Comparison of ENCODE assay signal across 22 cellular contexts in the genomic region with DNA sequence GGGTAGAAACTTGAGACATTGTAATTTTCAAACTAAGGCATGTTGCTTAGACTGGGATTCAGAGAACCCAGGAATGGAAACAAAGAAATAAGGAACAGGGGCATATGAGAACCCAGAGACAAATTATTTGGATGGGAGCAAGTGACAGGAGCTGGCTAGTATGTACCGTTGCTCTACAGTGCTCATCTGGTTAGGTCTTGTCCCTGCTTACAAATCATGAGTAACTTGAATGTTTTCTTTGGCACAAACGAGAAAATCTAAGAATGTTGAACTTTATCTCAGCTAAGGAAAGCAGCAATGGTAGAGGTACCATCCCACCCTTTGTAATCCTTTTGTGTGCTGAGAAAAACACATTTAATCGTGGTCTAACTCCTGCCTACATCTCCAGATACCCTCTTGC.
DNase-seq lines count a peak whose midpoint lies in the region; FAIRE-seq and TF ChIP-seq lines count a peak whose summit lies in the region.
"Had no signal": no experiment of that assay in that cellular context is flagged by ENCODE, and none has a peak within 500 bp of the region (broad histone marks: within the 10 kb centered on the region; RNA-seq: fewer than 3 reads in every experiment).

No MANE protein-coding gene starts in this region.

- no peak overlapping the region for H2AFZ ChIP-seq in mammary epithelial cell (ENCODE audit: low read depth, low read length)

- in situ Hi-C loops in mammary epithelial cell (cut with MboI; ENCODE audit: low sequenced_read_pairs in 2 of 2): no loop called here

- TF ChIP-seq CTCF in mammary epithelial cell (conservative IDR thresholded peaks at IDR 0.05 in 1 of 2, IDR thresholded peaks at IDR 0.05 in 1 of 2; ENCODE audit: extremely low read depth in 1 of 2, insufficient read depth in 1 of 2, low read depth in 1 of 2, low read length in 2 of 2) (no peak), foreskin fibroblast (IDR thresholded peaks at IDR 0.05; ENCODE audit: low read depth, low read length) (no peak), endodermal cell (conservative IDR thresholded peaks at IDR 0.05) (no peak)

- H3K27ac ChIP-seq in mammary epithelial cell (ENCODE audit: insufficient read depth, low read depth, low read length) (no peak overlapping the region), endodermal cell (ENCODE audit: low read depth, low read length) (no peak overlapping the region)
- H3K27ac ChIP-seq: psoas muscle, SJSA1, thyroid gland had no signal

- no peaks in the 10 kb centered on the region for H3K27me3 ChIP-seq in mammary epithelial cell (ENCODE audit: insufficient read depth, low read length)
- no peaks in the 10 kb centered on the region for H3K27me3 ChIP-seq in endodermal cell (ENCODE audit: control insufficient read depth, insufficient read depth, low read length, poor library complexity, severe bottlenecking)
- H3K27me3 ChIP-seq: SJSA1, thyroid gland had no signal

- H4K20me1 ChIP-seq in mammary epithelial cell (ENCODE audit: insufficient read depth, low read length): no peaks in the 10 kb centered on the region

- no peaks in the 10 kb centered on the region for H3K9me3 Mint-ChIP-seq in endodermal cell
- H3K9me3 Mint-ChIP-seq: activated CD8-positive, alpha-beta T cell treated with anti-CD3 and anti-CD28 coated beads for 36 hours; activated T-helper 17 cell treated with anti-CD3 and anti-CD28 coated beads, Interleukin-2, amount 50 U/mL, for 72 hours had no signal

- H3K9ac ChIP-seq in mammary epithelial cell (ENCODE audit: insufficient read depth, low read length) (no peak overlapping the region), endodermal cell (ENCODE audit: extremely low read depth, low read length, poor library complexity, severe bottlenecking) (no peak overlapping the region)

- H3K4me1 ChIP-seq in mammary epithelial cell (ENCODE audit: insufficient read depth, low read length) (peaks cover 20% of the 10 kb centered on the region), endodermal cell (ENCODE audit: control insufficient read depth, insufficient read depth, low read length) (no peaks in the 10 kb centered on the region)
- H3K4me1 ChIP-seq: psoas muscle, SJSA1, thyroid gland had no signal

- 25% methylated on average over 3 of the region's 3 CpGs for WGBS in mammary epithelial cell (ENCODE audit: low coverage, missing lambda C conversion rate)
- 86 to 100% methylated on average over 2 to 3 of the region's 3 CpGs for WGBS in endodermal cell (ENCODE audit: insufficient coverage in 1 of 2, insufficient read length in 1 of 2), 2 experiments

- intact Hi-C loops in mammary epithelial cell (cut with micrococcal nuclease): no loop called here

- DNase-seq in A172 (ENCODE audit: low spot score) (peak; percentile 27), LHCN-M2 (ENCODE audit: low read depth) (peak; percentile 37), mammary epithelial cell (peak; percentile 57), foreskin fibroblast (peak; percentile 9 to 52), NCI-H2107 (lab: John Stamatoyannopoulos, UW) (no peak), AML-193 (lab: John Stamatoyannopoulos, UW) (no peak), urothelium cell line (ENCODE audit: low spot score) (no peak), endodermal cell (no peak)
- DNase-seq: 8988T; activated CD8-positive, alpha-beta T cell treated with anti-CD3 and anti-CD28 coated beads for 36 hours; activated naive CD4-positive, alpha-beta T cell treated with anti-CD3 and anti-CD28 coated beads, Interleukin-2, amount 50 U/mL, for 16 hours; CD4-positive, CD25-positive, alpha-beta regulatory T cell; foreskin melanocyte; GOT3; NCI-H1105 treated with DMSO at 0.1 percent for 48 hours; NCI-H1930; NCI-H69; psoas muscle; stimulated activated naive CD8-positive, alpha-beta T cell treated with anti-CD3 and anti-CD28 coated beads, Interleukin-15, Interleukin-2, amounts not matched to agents 100 U/mL and 50 U/mL, for 24 hours; thyroid gland had no signal

- H3K36me3 ChIP-seq in mammary epithelial cell (ENCODE audit: insufficient read depth, low read length) (no peaks in the 10 kb centered on the region), endodermal cell (ENCODE audit: control insufficient read depth, insufficient read depth, low read length) (no peaks in the 10 kb centered on the region)
- H3K36me3 ChIP-seq: SJSA1, thyroid gland had no signal

- no peak overlapping the region for H3K4me3 Mint-ChIP-seq in endodermal cell
- H3K4me3 Mint-ChIP-seq: activated CD8-positive, alpha-beta T cell treated with anti-CD3 and anti-CD28 coated beads for 36 hours; activated T-helper 17 cell treated with anti-CD3 and anti-CD28 coated beads, Interleukin-2, amount 50 U/mL, for 72 hours; CD4-positive, CD25-positive, alpha-beta regulatory T cell had no signal

- H3K4me3 ChIP-seq in mammary epithelial cell (replicated peaks in 1 of 3; ENCODE audit: insufficient read depth in 1 of 3, low read depth in 2 of 3, low read length in 3 of 3) (no peak overlapping the region), foreskin fibroblast (ENCODE audit: low read depth in 1 of 2, low read length in 2 of 2) (no peak overlapping the region), endodermal cell (ENCODE audit: low read length) (no peak overlapping the region)
- H3K4me3 ChIP-seq: psoas muscle, SJSA1, thyroid gland had no signal

- peaks cover 4% of the 10 kb centered on the region for H3K27me3 Mint-ChIP-seq in endodermal cell (ENCODE audit: insufficient read depth)
- H3K27me3 Mint-ChIP-seq: CD4-positive, CD25-positive, alpha-beta regulatory T cell had no signal

- no peaks in the 10 kb centered on the region for H3K79me2 ChIP-seq in mammary epithelial cell (ENCODE audit: insufficient read depth, low read length)

- no TSS peak for BruUV-seq in mammary epithelial cell (replicated peaks; lab: Mats Ljungman, UMichigan)

- no peak overlapping the region for H3K4me2 ChIP-seq in mammary epithelial cell (ENCODE audit: insufficient read depth, low read depth, low read length)

- no peaks in the 10 kb centered on the region for H3K36me3 Mint-ChIP-seq in endodermal cell (ENCODE audit: low read depth)
- H3K36me3 Mint-ChIP-seq: CD4-positive, CD25-positive, alpha-beta regulatory T cell had no signal

- dilution Hi-C loops in mammary epithelial cell (cut with HindIII; ENCODE audit: low sequenced_read_pairs): no loop called here

- H3K9me3 ChIP-seq in mammary epithelial cell (replicated peaks; ENCODE audit: insufficient read depth, low read length) (no peaks in the 10 kb centered on the region), endodermal cell (ENCODE audit: control insufficient read depth, low read length) (no peaks in the 10 kb centered on the region)
- H3K9me3 ChIP-seq: psoas muscle, SJSA1, thyroid gland had no signal

- H3K27ac Mint-ChIP-seq in endodermal cell: no peak overlapping the region
- H3K27ac Mint-ChIP-seq: activated CD8-positive, alpha-beta T cell treated with anti-CD3 and anti-CD28 coated beads for 36 hours; activated T-helper 17 cell treated with anti-CD3 and anti-CD28 coated beads, Interleukin-2, amount 50 U/mL, for 72 hours; CD4-positive, CD25-positive, alpha-beta regulatory T cell had no signal

- H3K4me1 Mint-ChIP-seq in endodermal cell: no peaks in the 10 kb centered on the region
- H3K4me1 Mint-ChIP-seq: activated T-helper 17 cell treated with anti-CD3 and anti-CD28 coated beads, Interleukin-2, amount 50 U/mL, for 72 hours; CD4-positive, CD25-positive, alpha-beta regulatory T cell had no signal

- FAIRE-seq in urothelium cell line (lab: Jason Lieb, UNC): no peak

- CTCF ChIA-PET in mammary epithelial cell (lab: Charles Lee; ENCODE audit: low non-redundant PET): no interaction called here

Comparison
In these comparisons a context has a peak if more than half of its experiments do, and no peak if none do; other contexts are left out.
1. DNase-seq: peak in A172 (single experiment), LHCN-M2 (single experiment), mammary epithelial cell (single experiment) and foreskin fibroblast (2 of 2); none in NCI-H2107 (single experiment), AML-193 (0 of 2), urothelium cell line (single experiment) and endodermal cell (single experiment).